Comparison of ENCODE assay signal across 8 cellular contexts in the genomic region with DNA sequence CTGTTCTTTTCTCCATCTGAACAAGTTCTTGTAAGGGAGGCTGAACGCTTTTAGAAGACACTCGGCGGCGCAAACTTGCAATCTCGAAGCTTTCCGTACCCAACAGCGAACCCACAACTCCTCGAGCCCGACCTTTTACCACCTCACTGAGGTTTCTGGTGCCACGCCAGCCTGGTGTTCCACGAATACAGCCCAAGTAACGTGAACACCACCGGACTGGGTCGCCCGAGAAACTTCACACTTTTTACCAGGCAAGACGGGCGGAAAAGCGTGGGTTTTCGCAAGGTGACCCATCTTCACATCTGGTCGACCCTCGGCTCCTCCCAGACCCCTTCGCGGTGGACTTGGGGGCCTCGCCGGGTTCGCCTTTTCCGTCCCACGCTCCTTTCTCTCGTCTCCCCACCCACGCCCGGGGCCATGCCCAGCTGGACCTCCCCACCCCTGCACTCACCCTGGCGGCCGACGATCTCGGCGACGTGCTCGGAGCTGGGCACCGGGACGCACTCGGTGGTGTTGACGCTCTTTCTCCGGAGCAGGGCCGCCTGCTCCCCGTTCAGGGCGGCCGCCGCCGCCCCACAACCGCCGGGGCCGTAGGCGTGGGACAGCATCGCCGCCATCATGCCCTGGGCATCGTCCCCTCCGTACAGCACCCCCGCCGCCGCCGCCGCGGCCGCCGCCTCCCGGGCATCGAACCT. TPM values are rescaled to one million over a fixed set of nuclear protein-coding genes. Genes with fewer than 3 reads are reported as not detected.
DNase-seq lines count a peak whose midpoint lies in the region; ATAC-seq and TF ChIP-seq lines count a peak whose summit lies in the region.

No MANE protein-coding gene starts in this region.

- H3K4me3 ChIP-seq in choroid plexus epithelial cell (ENCODE audit: low read depth, low read length) (peak overlapping the region; percentile 92), right lobe of liver (peak overlapping the region; percentile 62 to 82 (median 80))

- TF ChIP-seq CTCF in choroid plexus epithelial cell (conservative IDR thresholded peaks at IDR 0.05; ENCODE audit: low read depth, low read length) (no peak), right lobe of liver (IDR thresholded peaks at IDR 0.05) (no peak)

- TF ChIP-seq POLR2A in right lobe of liver (IDR thresholded peaks at IDR 0.05): no peak

- peaks cover 0 to 29% (median 10%) of the 10 kb centered on the region in 4 donors for H3K4me1 ChIP-seq in right lobe of liver

- H3K27ac ChIP-seq in right lobe of liver: peak overlapping the region; percentile 84 to 90 (median 89)

- WGBS in right lobe of liver (ENCODE audit: insufficient coverage, low coverage, low lambda C conversion rate, missing lambda C conversion rate): under 1% methylated on average over 23 of the region's 67 CpGs

- H3K9me3 ChIP-seq in right lobe of liver: no peaks in the 10 kb centered on the region

- DNase-seq in activated CD4-positive, alpha-beta T cell treated with anti-CD3 and anti-CD28 coated beads for 1 hour: peak; percentile 34
- DNase-seq in choroid plexus epithelial cell (ENCODE audit: low read depth) (peak; percentile 38), right lobe of liver (peak; percentile 59 to 68 (median 66)), SIG-M5 treated with dmso at 0.1 percent for 504 hours (lab: John Stamatoyannopoulos, UW; ENCODE audit: unreplicated experiment) (no peak)
- DNase-seq in stimulated activated CD4-positive, alpha-beta T cell treated with anti-CD3 and anti-CD28 coated beads, TNF-alpha, amount 100 ng/mL, for 1 hour (ENCODE audit: low read depth in 3 of 3, low spot score in 1 of 3): peak in 2 of 3 donors; percentile 5 to 41

- H3K27me3 ChIP-seq in right lobe of liver: no peaks in the 10 kb centered on the region

- peak; percentile 0 for ATAC-seq in GM18868 (IDR thresholded peaks at IDR 0.05; ENCODE audit: unreplicated experiment)
- peak; percentile 1 for ATAC-seq in HG03342 (IDR thresholded peaks at IDR 0.05; ENCODE audit: unreplicated experiment)
- ATAC-seq in right lobe of liver: peak in 1 of 4 donors; percentile 1
- no peak for ATAC-seq in HG02938 (IDR thresholded peaks at IDR 0.05; ENCODE audit: unreplicated experiment)

- no peaks in the 10 kb centered on the region for H3K36me3 ChIP-seq in right lobe of liver

- intact Hi-C loops in right lobe of liver (cut with DNase I): no loop called here

RNA-seq across cellular contexts. Expression of a gene that starts 1.2 kb away (rescaled TPM):
- total RNA-seq in right lobe of liver: 10 to 100 TPM in 2 of 6 experiments, 1 to 10 TPM in 4; 8.2 to 13.6 (median 9.6) TPM
